Comparison of ENCODE assay signal across 16 cellular contexts in genomic region chr9:134156564-134157377, GRCh38. TPM values are rescaled to one million over a fixed set of nuclear protein-coding genes. Genes with fewer than 3 reads are reported as not detected.
DNase-seq lines count a peak whose midpoint lies in the region; ATAC-seq and TF ChIP-seq lines count a peak whose summit lies in the region.
"Had no signal": no experiment of that assay in that cellular context is flagged by ENCODE, and none has a peak within 500 bp of the region (broad histone marks: within the 10 kb centered on the region; RNA-seq: fewer than 3 reads in every experiment).

No MANE protein-coding gene starts in this region.

- no peaks in the 10 kb centered on the region for H3K27me3 ChIP-seq in dorsolateral prefrontal cortex

- intact Hi-C loops in dorsolateral prefrontal cortex (cut with DNase I): no loop called here

- H3K27ac ChIP-seq in RWPE1 (peak overlapping the region; percentile 32), dorsolateral prefrontal cortex (peak overlapping the region in 52 of 59 donors; percentile 3 to 97 (median 80)), temporal lobe (ENCODE audit: low read depth, low read length) (peak overlapping the region; percentile 77)
- H3K27ac ChIP-seq: GM23248 had no signal

- CTCF ChIA-PET in RWPE1 (lab: Yijun Ruan, JAX): interaction anchor here (0.6 to 0.9 kb wide), 4 partner anchors 10 to 208 kb away, joined by 3 to 5 read pairs (median 4); no protein-coding TSS in a partner anchor

- POLR2A ChIA-PET in RWPE1 (lab: Yijun Ruan, JAX; ENCODE audit: low non-redundant PET): no interaction called here

- peak overlapping the region; percentile 19 for H3K27ac Mint-ChIP-seq in neural crest cell (ENCODE audit: unreplicated experiment)
- H3K27ac Mint-ChIP-seq: B cell; CD4-positive, alpha-beta T cell had no signal

- no peak for ATAC-seq in GM18520 (IDR thresholded peaks at IDR 0.05; ENCODE audit: unreplicated experiment)
- ATAC-seq in GM18870 (IDR thresholded peaks at IDR 0.05; ENCODE audit: unreplicated experiment): no peak

- H3K9me3 Mint-ChIP-seq in neural crest cell: no peaks in the 10 kb centered on the region
- H3K9me3 Mint-ChIP-seq: CD4-positive, alpha-beta T cell had no signal

- no peak for DNase-seq in RWPE1 (ENCODE audit: low spot score)
- no peak for DNase-seq in dorsolateral prefrontal cortex
- no peak for DNase-seq in neural crest cell (ENCODE audit: low read depth, low spot score)
- no peak for DNase-seq in NCI-H82 (lab: John Stamatoyannopoulos, UW)
- DNase-seq: C1 segment of cervical spinal cord; Calu3; CD4-positive, alpha-beta T cell; DMS 273 treated with DMSO at 0.1 percent for 48 hours; GM23248; H7 had no signal

- H3K4me3 ChIP-seq in dorsolateral prefrontal cortex: no peak overlapping the region
- H3K4me3 ChIP-seq: GM23248 had no signal

- H3K4me1 Mint-ChIP-seq in neural crest cell: no peaks in the 10 kb centered on the region
- H3K4me1 Mint-ChIP-seq: B cell had no signal

- H3K27me3 Mint-ChIP-seq in neural crest cell (ENCODE audit: low read depth): no peaks in the 10 kb centered on the region
- H3K27me3 Mint-ChIP-seq: B cell; CD4-positive, alpha-beta T cell had no signal

- no peak for TF ChIP-seq CTCF in RWPE1 (conservative IDR thresholded peaks at IDR 0.05; ENCODE audit: low read depth)
- no peak for TF ChIP-seq CTCF in dorsolateral prefrontal cortex (IDR thresholded peaks at IDR 0.05 in 54 of 56, conservative IDR thresholded peaks at IDR 0.05 in 2 of 56; ENCODE audit: low read depth in 1 of 56, partially characterized antibody in 56 of 56)
- no peak for TF ChIP-seq CTCF in neural crest cell (conservative IDR thresholded peaks at IDR 0.05)

- peaks cover 11% of the 10 kb centered on the region for H3K36me3 Mint-ChIP-seq in neural crest cell (ENCODE audit: low read depth)

- H3K4me3 Mint-ChIP-seq in neural crest cell: no peak overlapping the region
- H3K4me3 Mint-ChIP-seq: B cell; CD4-positive, alpha-beta T cell had no signal

RNA-seq across cellular contexts. Expression of gene RNU6ATAC, which starts 7.6 kb away (rescaled TPM):
- total RNA-seq in dorsolateral prefrontal cortex (100 to 1,000 TPM in 83 of 120 experiments, 10 to 100 TPM in 37; 25.4 to 362 (median 132) TPM), neural crest cell (71.3 and 108 TPM in 2 replicates), temporal lobe (under 0.01 TPM)
- total RNA-seq: Daoy, GM23248, H7, HT-29 had no signal

RNA-seq across cellular contexts. Expression of gene WDR5, which starts 20.9 kb away (rescaled TPM):
- 10 to 100 TPM; 22.8 to 42.2 (median 29.5) TPM for total RNA-seq in dorsolateral prefrontal cortex
- total RNA-seq in neural crest cell: 67.2 and 68.2 TPM in 2 replicates
- total RNA-seq in temporal lobe: 20.2 TPM

Comparison
In these comparisons a context has a peak if more than half of its experiments do, and no peak if none do; other contexts are left out.
1. RNA of gene RNU6ATAC, which starts 7.6 kb away (total RNA-seq): 25.4 to 362 TPM in dorsolateral prefrontal cortex and 71.3 to 108 TPM in neural crest cell; under 0.01 TPM in temporal lobe (single experiment); every median in the first group is over 10 times any median in the second.
2. Peak in every context shown above with its lines, with median percentiles within 50 percentile points of each other: H3K27ac ChIP-seq.